In genomic region chr14:67782090-67782489, GRCh38 we compare ENCODE assay signal across 26 cellular contexts.
"Had no signal": no experiment of that assay in that cellular context is flagged by ENCODE, and none has a peak within 500 bp of the region (broad histone marks: within the 10 kb centered on the region; RNA-seq: fewer than 3 reads in every experiment).

No MANE protein-coding gene starts in this region.

- H3K4me1 Mint-ChIP-seq: naive thymus-derived CD8-positive, alpha-beta T cell; nephron; neural progenitor cell; stimulated activated memory B cell treated with anti-CD40 and anti-IgM and Interleukin-4, amounts not matched to agents 10 μg/mL and 1 μg/mL and 100 μg/mL, for 72 hours; stimulated activated naive CD8-positive, alpha-beta T cell treated with anti-CD3 and anti-CD28 coated beads, Interleukin-15, amount 100 ng/mL, for 72 hours had no signal

- H3K27ac ChIP-seq: lower lobe of right lung, neural progenitor cell, neutrophil, parathyroid adenoma, spleen, tibial nerve, uterus had no signal

- H3K4me3 Mint-ChIP-seq: naive thymus-derived CD8-positive, alpha-beta T cell; nephron; neural progenitor cell; stimulated activated memory B cell treated with anti-CD40 and anti-IgM and Interleukin-4, amounts not matched to agents 10 μg/mL and 1 μg/mL and 100 μg/mL, for 72 hours; stimulated activated naive CD8-positive, alpha-beta T cell treated with anti-CD3 and anti-CD28 coated beads, Interleukin-15, amount 100 ng/mL, for 72 hours; type B pancreatic cell had no signal

- H3K27me3 Mint-ChIP-seq: naive thymus-derived CD8-positive, alpha-beta T cell; stimulated activated memory B cell treated with anti-CD40 and anti-IgM and Interleukin-4, amounts not matched to agents 10 μg/mL and 1 μg/mL and 100 μg/mL, for 72 hours; stimulated activated naive CD8-positive, alpha-beta T cell treated with anti-CD3 and anti-CD28 coated beads, Interleukin-15, amount 100 ng/mL, for 72 hours; type B pancreatic cell had no signal

- ATAC-seq: left lobe of liver; left ventricle myocardium superior; lower lobe of right lung; naive thymus-derived CD8-positive, alpha-beta T cell; right cardiac atrium; sciatic nerve; stimulated activated memory B cell treated with anti-CD40 and anti-IgM and Interleukin-4, amounts not matched to agents 10 μg/mL and 1 μg/mL and 100 μg/mL, for 72 hours; stimulated activated naive CD8-positive, alpha-beta T cell treated with anti-CD3 and anti-CD28 coated beads, Interleukin-15, amount 100 ng/mL, for 72 hours had no signal

- H3K4me3 ChIP-seq: lower lobe of right lung, neural progenitor cell, spleen, tibial nerve, uterus had no signal

- H3K9ac ChIP-seq: neural progenitor cell, parathyroid adenoma had no signal

- H3K27ac Mint-ChIP-seq: nephron; neural progenitor cell; stimulated activated memory B cell treated with anti-CD40 and anti-IgM and Interleukin-4, amounts not matched to agents 10 μg/mL and 1 μg/mL and 100 μg/mL, for 72 hours; stimulated activated naive CD8-positive, alpha-beta T cell treated with anti-CD3 and anti-CD28 coated beads, Interleukin-15, amount 100 ng/mL, for 72 hours; type B pancreatic cell had no signal

- H3K4me1 ChIP-seq: lower lobe of right lung, neural progenitor cell, parathyroid adenoma, spleen, tibial nerve, uterus had no signal

- H3K9me3 Mint-ChIP-seq: naive thymus-derived CD8-positive, alpha-beta T cell; nephron; neural progenitor cell; stimulated activated memory B cell treated with anti-CD40 and anti-IgM and Interleukin-4, amounts not matched to agents 10 μg/mL and 1 μg/mL and 100 μg/mL, for 72 hours; stimulated activated naive CD8-positive, alpha-beta T cell treated with anti-CD3 and anti-CD28 coated beads, Interleukin-15, amount 100 ng/mL, for 72 hours; type B pancreatic cell had no signal

- H3K9me3 ChIP-seq: lower lobe of right lung, neutrophil, spleen, tibial nerve, uterus had no signal

- H3K36me3 ChIP-seq: neural progenitor cell, uterus had no signal

- DNase-seq: head of caudate nucleus; hypothalamus; islet precursor cell; left ventricle myocardium superior; lower lobe of right lung; mammary epithelial cell; mesenchymal stem cell; naive thymus-derived CD8-positive, alpha-beta T cell; occipital lobe; right cardiac atrium; small intestine; spleen; stimulated activated CD4-positive, alpha-beta T cell treated with anti-CD3 and anti-CD28 coated beads, Interleukin-4, amount 100 ng/mL, for 24 hours; stimulated activated naive CD4-positive, alpha-beta T cell treated with Interleukin-2 at 50 U/mL for 16 hours; stimulated activated naive CD8-positive, alpha-beta T cell treated with anti-CD3 and anti-CD28 coated beads, Interleukin-15, amount 100 ng/mL, for 72 hours; substantia nigra; uterus had no signal

- H3K27me3 ChIP-seq: neural progenitor cell, neutrophil, spleen, tibial nerve, uterus had no signal
